In the genomic region with DNA sequence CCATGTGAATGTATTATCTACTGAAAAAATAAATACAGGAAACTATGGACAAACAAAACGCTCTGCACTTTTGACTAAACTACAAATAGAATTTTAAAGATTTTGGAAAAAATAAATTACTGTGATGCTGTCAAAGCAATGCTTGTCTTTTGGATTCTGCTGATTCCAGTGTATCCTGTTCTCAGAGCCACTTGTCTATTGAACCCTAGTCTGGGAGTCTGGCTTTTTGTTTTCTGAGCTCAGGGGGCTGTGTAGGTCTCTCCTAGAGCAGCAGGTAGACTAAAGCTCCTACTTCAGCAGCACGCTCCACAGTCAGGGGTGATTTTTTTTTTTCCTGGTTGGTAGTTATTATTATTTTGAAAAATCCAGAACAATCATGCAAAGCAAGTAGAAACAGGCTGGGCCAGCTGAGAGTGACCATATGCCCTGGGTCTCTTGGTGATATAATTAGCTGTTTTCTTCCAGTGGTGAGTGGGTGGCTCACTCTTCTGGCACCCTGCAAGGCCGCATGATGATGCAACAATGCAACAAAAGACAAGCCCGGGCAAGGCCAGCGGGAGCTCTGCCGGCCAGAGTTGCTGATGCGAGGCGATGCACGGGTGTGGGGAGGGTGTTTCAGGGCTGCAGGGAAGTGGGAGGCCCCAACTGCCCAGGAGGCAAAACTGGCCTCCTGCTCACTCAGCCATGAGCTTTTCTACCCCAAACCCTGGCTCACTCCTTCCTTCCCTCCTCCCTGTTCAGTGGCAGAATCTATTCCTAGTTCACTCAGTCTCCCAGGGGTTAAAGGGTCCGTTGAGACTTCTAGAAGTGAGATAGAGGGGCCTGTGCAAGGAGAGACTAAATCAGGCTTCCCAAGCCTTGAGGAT, we compare ENCODE assay signal across 1 cellular context.
TF ChIP-seq lines count a peak whose summit lies in the region.

No MANE protein-coding gene starts in this region.

TF ChIP-seq in GM12878, 131 proteins besides CTCF, POLR2A, EP300 and RAD21 (continued from another document):
- TF ChIP-seq, protein P1, sequence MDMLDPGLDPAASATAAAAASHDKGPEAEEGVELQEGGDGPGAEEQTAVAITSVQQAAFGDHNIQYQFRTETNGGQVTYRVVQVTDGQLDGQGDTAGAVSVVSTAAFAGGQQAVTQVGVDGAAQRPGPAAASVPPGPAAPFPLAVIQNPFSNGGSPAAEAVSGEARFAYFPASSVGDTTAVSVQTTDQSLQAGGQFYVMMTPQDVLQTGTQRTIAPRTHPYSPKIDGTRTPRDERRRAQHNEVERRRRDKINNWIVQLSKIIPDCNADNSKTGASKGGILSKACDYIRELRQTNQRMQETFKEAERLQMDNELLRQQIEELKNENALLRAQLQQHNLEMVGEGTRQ (IDR thresholded peaks at IDR 0.05; ENCODE audit: borderline replicate concordance, low read depth, low read length): no peak
- TF ChIP-seq CBX5 (IDR thresholded peaks at IDR 0.05; ENCODE audit: low read depth) (no peak), RAD51 (IDR thresholded peaks at IDR 0.05) (no peak), IRF4 (IDR thresholded peaks at IDR 0.05; ENCODE audit: low read depth, low read length) (peak; percentile 66), RUNX3 (IDR thresholded peaks at IDR 0.05; ENCODE audit: low read length) (peak; percentile 87), PAX5 (IDR thresholded peaks at IDR 0.05; ENCODE audit: borderline replicate concordance, low read depth, low read length) (peak; percentile 98), SP1 (IDR thresholded peaks at IDR 0.05; ENCODE audit: low read depth, low read length) (peak; percentile 70), NR2C2 (IDR thresholded peaks at IDR 0.05; ENCODE audit: borderline replicate concordance, control insufficient read depth, insufficient read length, low read depth) (no peak), SREBF1 (IDR thresholded peaks at IDR 0.05; ENCODE audit: low read length) (no peak), SMC3 (IDR thresholded peaks at IDR 0.05; ENCODE audit: borderline replicate concordance, low read length) (no peak), POU2F2 (IDR thresholded peaks at IDR 0.05; ENCODE audit: borderline replicate concordance, low read depth, low read length) (peak; percentile 56; the same call in 1 of the 3 replicates), NFIC (IDR thresholded peaks at IDR 0.05; ENCODE audit: low read depth, low read length) (peak; percentile 81), PML (IDR thresholded peaks at IDR 0.05; ENCODE audit: low read length) (peak; percentile 55; the same call in 1 of the 2 replicates), ZNF24 (IDR thresholded peaks at IDR 0.05) (no peak), BHLHE40 (IDR thresholded peaks at IDR 0.05; ENCODE audit: borderline replicate concordance in 1 of 2, low read depth in 2 of 2, low read length in 1 of 2) (peak; percentile 99), BMI1 (IDR thresholded peaks at IDR 0.05; ENCODE audit: borderline replicate concordance) (no peak), IKZF1 (conservative IDR thresholded peaks at IDR 0.05) (peak; percentile 98), GATAD2B (conservative IDR thresholded peaks at IDR 0.05; ENCODE audit: low read depth) (peak; percentile 89), RELA (IDR thresholded peaks at IDR 0.05; ENCODE audit: borderline replicate concordance, partially characterized antibody) (peak; percentile 24), ZSCAN29 (IDR thresholded peaks at IDR 0.05) (no peak), HDAC6 (IDR thresholded peaks at IDR 0.05; ENCODE audit: unreplicated experiment) (no peak), RBBP5 (conservative IDR thresholded peaks at IDR 0.05) (no peak), FOXK2 (IDR thresholded peaks at IDR 0.05) (no peak)
- TF ChIP-seq, protein P2, sequence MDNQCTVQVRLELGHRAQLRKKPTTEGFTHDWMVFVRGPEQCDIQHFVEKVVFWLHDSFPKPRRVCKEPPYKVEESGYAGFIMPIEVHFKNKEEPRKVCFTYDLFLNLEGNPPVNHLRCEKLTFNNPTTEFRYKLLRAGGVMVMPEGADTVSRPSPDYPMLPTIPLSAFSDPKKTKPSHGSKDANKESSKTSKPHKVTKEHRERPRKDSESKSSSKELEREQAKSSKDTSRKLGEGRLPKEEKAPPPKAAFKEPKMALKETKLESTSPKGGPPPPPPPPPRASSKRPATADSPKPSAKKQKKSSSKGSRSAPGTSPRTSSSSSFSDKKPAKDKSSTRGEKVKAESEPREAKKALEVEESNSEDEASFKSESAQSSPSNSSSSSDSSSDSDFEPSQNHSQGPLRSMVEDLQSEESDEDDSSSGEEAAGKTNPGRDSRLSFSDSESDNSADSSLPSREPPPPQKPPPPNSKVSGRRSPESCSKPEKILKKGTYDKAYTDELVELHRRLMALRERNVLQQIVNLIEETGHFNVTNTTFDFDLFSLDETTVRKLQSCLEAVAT (IDR thresholded peaks at IDR 0.05): peak; percentile 65; the same call in 1 of the 2 replicates
- TF ChIP-seq, protein P3, sequence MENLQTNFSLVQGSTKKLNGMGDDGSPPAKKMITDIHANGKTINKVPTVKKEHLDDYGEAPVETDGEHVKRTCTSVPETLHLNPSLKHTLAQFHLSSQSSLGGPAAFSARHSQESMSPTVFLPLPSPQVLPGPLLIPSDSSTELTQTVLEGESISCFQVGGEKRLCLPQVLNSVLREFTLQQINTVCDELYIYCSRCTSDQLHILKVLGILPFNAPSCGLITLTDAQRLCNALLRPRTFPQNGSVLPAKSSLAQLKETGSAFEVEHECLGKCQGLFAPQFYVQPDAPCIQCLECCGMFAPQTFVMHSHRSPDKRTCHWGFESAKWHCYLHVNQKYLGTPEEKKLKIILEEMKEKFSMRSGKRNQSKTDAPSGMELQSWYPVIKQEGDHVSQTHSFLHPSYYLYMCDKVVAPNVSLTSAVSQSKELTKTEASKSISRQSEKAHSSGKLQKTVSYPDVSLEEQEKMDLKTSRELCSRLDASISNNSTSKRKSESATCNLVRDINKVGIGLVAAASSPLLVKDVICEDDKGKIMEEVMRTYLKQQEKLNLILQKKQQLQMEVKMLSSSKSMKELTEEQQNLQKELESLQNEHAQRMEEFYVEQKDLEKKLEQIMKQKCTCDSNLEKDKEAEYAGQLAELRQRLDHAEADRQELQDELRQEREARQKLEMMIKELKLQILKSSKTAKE (IDR thresholded peaks at IDR 0.05; ENCODE audit: low read depth, poor library complexity, severe bottlenecking): peak; percentile 96
- TF ChIP-seq, protein P4, sequence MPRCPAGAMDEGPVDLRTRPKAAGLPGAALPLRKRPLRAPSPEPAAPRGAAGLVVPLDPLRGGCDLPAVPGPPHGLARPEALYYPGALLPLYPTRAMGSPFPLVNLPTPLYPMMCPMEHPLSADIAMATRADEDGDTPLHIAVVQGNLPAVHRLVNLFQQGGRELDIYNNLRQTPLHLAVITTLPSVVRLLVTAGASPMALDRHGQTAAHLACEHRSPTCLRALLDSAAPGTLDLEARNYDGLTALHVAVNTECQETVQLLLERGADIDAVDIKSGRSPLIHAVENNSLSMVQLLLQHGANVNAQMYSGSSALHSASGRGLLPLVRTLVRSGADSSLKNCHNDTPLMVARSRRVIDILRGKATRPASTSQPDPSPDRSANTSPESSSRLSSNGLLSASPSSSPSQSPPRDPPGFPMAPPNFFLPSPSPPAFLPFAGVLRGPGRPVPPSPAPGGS (IDR thresholded peaks at IDR 0.05; ENCODE audit: borderline replicate concordance, insufficient read depth, low read depth, low read length, poor library complexity, severe bottlenecking): peak; percentile 77
- TF ChIP-seq, protein P5, sequence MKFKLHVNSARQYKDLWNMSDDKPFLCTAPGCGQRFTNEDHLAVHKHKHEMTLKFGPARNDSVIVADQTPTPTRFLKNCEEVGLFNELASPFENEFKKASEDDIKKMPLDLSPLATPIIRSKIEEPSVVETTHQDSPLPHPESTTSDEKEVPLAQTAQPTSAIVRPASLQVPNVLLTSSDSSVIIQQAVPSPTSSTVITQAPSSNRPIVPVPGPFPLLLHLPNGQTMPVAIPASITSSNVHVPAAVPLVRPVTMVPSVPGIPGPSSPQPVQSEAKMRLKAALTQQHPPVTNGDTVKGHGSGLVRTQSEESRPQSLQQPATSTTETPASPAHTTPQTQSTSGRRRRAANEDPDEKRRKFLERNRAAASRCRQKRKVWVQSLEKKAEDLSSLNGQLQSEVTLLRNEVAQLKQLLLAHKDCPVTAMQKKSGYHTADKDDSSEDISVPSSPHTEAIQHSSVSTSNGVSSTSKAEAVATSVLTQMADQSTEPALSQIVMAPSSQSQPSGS (IDR thresholded peaks at IDR 0.05; ENCODE audit: low read length): peak; percentile 76; the same call in 1 of the 2 replicates
- TF ChIP-seq, protein P6, sequence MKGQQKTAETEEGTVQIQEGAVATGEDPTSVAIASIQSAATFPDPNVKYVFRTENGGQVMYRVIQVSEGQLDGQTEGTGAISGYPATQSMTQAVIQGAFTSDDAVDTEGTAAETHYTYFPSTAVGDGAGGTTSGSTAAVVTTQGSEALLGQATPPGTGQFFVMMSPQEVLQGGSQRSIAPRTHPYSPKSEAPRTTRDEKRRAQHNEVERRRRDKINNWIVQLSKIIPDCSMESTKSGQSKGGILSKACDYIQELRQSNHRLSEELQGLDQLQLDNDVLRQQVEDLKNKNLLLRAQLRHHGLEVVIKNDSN (IDR thresholded peaks at IDR 0.05; ENCODE audit: borderline replicate concordance, extremely low read length, insufficient read depth, low read depth, low read length): no peak
- TF ChIP-seq, protein P7, sequence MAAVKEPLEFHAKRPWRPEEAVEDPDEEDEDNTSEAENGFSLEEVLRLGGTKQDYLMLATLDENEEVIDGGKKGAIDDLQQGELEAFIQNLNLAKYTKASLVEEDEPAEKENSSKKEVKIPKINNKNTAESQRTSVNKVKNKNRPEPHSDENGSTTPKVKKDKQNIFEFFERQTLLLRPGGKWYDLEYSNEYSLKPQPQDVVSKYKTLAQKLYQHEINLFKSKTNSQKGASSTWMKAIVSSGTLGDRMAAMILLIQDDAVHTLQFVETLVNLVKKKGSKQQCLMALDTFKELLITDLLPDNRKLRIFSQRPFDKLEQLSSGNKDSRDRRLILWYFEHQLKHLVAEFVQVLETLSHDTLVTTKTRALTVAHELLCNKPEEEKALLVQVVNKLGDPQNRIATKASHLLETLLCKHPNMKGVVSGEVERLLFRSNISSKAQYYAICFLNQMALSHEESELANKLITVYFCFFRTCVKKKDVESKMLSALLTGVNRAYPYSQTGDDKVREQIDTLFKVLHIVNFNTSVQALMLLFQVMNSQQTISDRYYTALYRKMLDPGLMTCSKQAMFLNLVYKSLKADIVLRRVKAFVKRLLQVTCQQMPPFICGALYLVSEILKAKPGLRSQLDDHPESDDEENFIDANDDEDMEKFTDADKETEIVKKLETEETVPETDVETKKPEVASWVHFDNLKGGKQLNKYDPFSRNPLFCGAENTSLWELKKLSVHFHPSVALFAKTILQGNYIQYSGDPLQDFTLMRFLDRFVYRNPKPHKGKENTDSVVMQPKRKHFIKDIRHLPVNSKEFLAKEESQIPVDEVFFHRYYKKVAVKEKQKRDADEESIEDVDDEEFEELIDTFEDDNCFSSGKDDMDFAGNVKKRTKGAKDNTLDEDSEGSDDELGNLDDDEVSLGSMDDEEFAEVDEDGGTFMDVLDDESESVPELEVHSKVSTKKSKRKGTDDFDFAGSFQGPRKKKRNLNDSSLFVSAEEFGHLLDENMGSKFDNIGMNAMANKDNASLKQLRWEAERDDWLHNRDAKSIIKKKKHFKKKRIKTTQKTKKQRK (IDR thresholded peaks at IDR 0.05; ENCODE audit: low read depth, low read length): no peak
- TF ChIP-seq, protein P8, sequence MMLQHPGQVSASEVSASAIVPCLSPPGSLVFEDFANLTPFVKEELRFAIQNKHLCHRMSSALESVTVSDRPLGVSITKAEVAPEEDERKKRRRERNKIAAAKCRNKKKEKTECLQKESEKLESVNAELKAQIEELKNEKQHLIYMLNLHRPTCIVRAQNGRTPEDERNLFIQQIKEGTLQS (IDR thresholded peaks at IDR 0.05; ENCODE audit: borderline replicate concordance, extremely low read depth, low read depth, low read length): peak; percentile 46; the same call in 1 of the 2 replicates
- TF ChIP-seq, protein P9, sequence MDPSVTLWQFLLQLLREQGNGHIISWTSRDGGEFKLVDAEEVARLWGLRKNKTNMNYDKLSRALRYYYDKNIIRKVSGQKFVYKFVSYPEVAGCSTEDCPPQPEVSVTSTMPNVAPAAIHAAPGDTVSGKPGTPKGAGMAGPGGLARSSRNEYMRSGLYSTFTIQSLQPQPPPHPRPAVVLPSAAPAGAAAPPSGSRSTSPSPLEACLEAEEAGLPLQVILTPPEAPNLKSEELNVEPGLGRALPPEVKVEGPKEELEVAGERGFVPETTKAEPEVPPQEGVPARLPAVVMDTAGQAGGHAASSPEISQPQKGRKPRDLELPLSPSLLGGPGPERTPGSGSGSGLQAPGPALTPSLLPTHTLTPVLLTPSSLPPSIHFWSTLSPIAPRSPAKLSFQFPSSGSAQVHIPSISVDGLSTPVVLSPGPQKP (IDR thresholded peaks at IDR 0.05; ENCODE audit: low read depth, low read length): no peak; the same call in 1 of the 2 replicates
- TF ChIP-seq, protein P10, sequence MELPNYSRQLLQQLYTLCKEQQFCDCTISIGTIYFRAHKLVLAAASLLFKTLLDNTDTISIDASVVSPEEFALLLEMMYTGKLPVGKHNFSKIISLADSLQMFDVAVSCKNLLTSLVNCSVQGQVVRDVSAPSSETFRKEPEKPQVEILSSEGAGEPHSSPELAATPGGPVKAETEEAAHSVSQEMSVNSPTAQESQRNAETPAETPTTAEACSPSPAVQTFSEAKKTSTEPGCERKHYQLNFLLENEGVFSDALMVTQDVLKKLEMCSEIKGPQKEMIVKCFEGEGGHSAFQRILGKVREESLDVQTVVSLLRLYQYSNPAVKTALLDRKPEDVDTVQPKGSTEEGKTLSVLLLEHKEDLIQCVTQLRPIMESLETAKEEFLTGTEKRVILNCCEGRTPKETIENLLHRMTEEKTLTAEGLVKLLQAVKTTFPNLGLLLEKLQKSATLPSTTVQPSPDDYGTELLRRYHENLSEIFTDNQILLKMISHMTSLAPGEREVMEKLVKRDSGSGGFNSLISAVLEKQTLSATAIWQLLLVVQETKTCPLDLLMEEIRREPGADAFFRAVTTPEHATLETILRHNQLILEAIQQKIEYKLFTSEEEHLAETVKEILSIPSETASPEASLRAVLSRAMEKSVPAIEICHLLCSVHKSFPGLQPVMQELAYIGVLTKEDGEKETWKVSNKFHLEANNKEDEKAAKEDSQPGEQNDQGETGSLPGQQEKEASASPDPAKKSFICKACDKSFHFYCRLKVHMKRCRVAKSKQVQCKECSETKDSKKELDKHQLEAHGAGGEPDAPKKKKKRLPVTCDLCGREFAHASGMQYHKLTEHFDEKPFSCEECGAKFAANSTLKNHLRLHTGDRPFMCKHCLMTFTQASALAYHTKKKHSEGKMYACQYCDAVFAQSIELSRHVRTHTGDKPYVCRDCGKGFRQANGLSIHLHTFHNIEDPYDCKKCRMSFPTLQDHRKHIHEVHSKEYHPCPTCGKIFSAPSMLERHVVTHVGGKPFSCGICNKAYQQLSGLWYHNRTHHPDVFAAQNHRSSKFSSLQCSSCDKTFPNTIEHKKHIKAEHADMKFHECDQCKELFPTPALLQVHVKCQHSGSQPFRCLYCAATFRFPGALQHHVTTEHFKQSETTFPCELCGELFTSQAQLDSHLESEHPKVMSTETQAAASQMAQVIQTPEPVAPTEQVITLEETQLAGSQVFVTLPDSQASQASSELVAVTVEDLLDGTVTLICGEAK (IDR thresholded peaks at IDR 0.05; ENCODE audit: borderline replicate concordance): no peak
